ENCODE assay signal across 10 cellular contexts in genomic region chr19:7224205-7224833, GRCh38.
DNase-seq lines count a peak whose midpoint lies in the region; ATAC-seq, FAIRE-seq and TF ChIP-seq lines count a peak whose summit lies in the region.
"Had no signal": no experiment of that assay in that cellular context is flagged by ENCODE, and none has a peak within 500 bp of the region (broad histone marks: within the 10 kb centered on the region; RNA-seq: fewer than 3 reads in every experiment).

No MANE protein-coding gene starts in this region.

- H3K27ac ChIP-seq in astrocyte (ENCODE audit: low read depth, low read length) (no peak overlapping the region), hepatocyte (peak overlapping the region; percentile 27), rectal smooth muscle tissue (ENCODE audit: low read depth, low read length) (peak overlapping the region; percentile 72)
- H3K27ac ChIP-seq: VCaP had no signal

- peaks cover 6% of the 10 kb centered on the region for H3K27me3 Mint-ChIP-seq in astrocyte (ENCODE audit: low read depth, unreplicated experiment)

- H2AFZ ChIP-seq in astrocyte (ENCODE audit: low read depth, low read length) (peak overlapping the region; percentile 41), hepatocyte (no peak overlapping the region)

- H3K79me2 ChIP-seq in astrocyte (ENCODE audit: insufficient read depth, low read length), result no peaks in the 10 kb centered on the region
- peaks cover 78% of the 10 kb centered on the region for H3K79me2 ChIP-seq in hepatocyte

- H3K9ac ChIP-seq in astrocyte (ENCODE audit: low read length) (peak overlapping the region; percentile 23), rectal smooth muscle tissue (ENCODE audit: low read length) (no peak overlapping the region)

- H3K9me3 ChIP-seq in astrocyte (ENCODE audit: insufficient read depth, low read depth, low read length) (no peaks in the 10 kb centered on the region), hepatocyte (ENCODE audit: low read depth) (no peaks in the 10 kb centered on the region)

- H3K4me1 ChIP-seq in astrocyte (ENCODE audit: insufficient read depth, low read length), result no peaks in the 10 kb centered on the region
- peaks cover 7% of the 10 kb centered on the region for H3K4me1 ChIP-seq in hepatocyte (ENCODE audit: insufficient read depth)
- peaks cover 10% of the 10 kb centered on the region for H3K4me1 ChIP-seq in rectal smooth muscle tissue (ENCODE audit: control insufficient read depth, insufficient read depth, low read length)

- no peak for FAIRE-seq in astrocyte (lab: Jason Lieb, UNC)
- no peak for FAIRE-seq in RCC 7860 (lab: Jason Lieb, UNC)

- H4K20me1 ChIP-seq in astrocyte (ENCODE audit: insufficient read depth, low read length), result peaks cover 5% of the 10 kb centered on the region
- peaks cover 32% of the 10 kb centered on the region for H4K20me1 ChIP-seq in hepatocyte (ENCODE audit: insufficient read depth, poor library complexity, severe bottlenecking)

- no peaks in the 10 kb centered on the region for H3K36me3 Mint-ChIP-seq in astrocyte (ENCODE audit: low read depth, unreplicated experiment)
- H3K36me3 Mint-ChIP-seq: activated naive CD4-positive, alpha-beta T cell treated with anti-CD3 and anti-CD28 coated beads, Interleukin-2, amount 50 U/mL, for 72 hours had no signal

- H3K27me3 ChIP-seq in astrocyte (ENCODE audit: insufficient read depth, low read length) (no peaks in the 10 kb centered on the region), hepatocyte (no peaks in the 10 kb centered on the region), rectal smooth muscle tissue (ENCODE audit: control insufficient read depth, insufficient read depth, low read length) (no peaks in the 10 kb centered on the region)

- no peaks in the 10 kb centered on the region for H3K4me1 Mint-ChIP-seq in astrocyte (ENCODE audit: low read depth, unreplicated experiment)

- no peak overlapping the region for H3K27ac Mint-ChIP-seq in astrocyte (ENCODE audit: unreplicated experiment)
- H3K27ac Mint-ChIP-seq: activated naive CD4-positive, alpha-beta T cell treated with anti-CD3 and anti-CD28 coated beads, Interleukin-2, amount 50 U/mL, for 72 hours had no signal

- H3K36me3 ChIP-seq in astrocyte (ENCODE audit: insufficient read depth, low read length), result no peaks in the 10 kb centered on the region
- no peaks in the 10 kb centered on the region for H3K36me3 ChIP-seq in hepatocyte (replicated peaks; ENCODE audit: insufficient read depth, low read depth)
- H3K36me3 ChIP-seq in rectal smooth muscle tissue (ENCODE audit: control insufficient read depth, insufficient read depth, low read length), result no peaks in the 10 kb centered on the region

- H3K9me3 Mint-ChIP-seq in astrocyte (ENCODE audit: unreplicated experiment), result no peaks in the 10 kb centered on the region
- H3K9me3 Mint-ChIP-seq: activated naive CD4-positive, alpha-beta T cell treated with anti-CD3 and anti-CD28 coated beads, Interleukin-2, amount 50 U/mL, for 72 hours had no signal

- ATAC-seq in activated CD4-positive, CD25-positive, alpha-beta regulatory T cell treated with anti-CD3 and anti-CD28 coated beads, Interleukin-2, amount 50 U/mL, for 24 hours, result no peak
- ATAC-seq: activated naive CD4-positive, alpha-beta T cell treated with anti-CD3 and anti-CD28 coated beads, Interleukin-2, amount 50 U/mL, for 72 hours had no signal

- no peaks in the 10 kb centered on the region for H3K9me2 ChIP-seq in hepatocyte (replicated peaks; ENCODE audit: insufficient read depth)

- H3K4me2 ChIP-seq in astrocyte (ENCODE audit: low read length), result peak overlapping the region; percentile 72
- H3K4me2 ChIP-seq in hepatocyte, result peak overlapping the region; percentile 33

- no peak overlapping the region for H3K4me3 ChIP-seq in astrocyte (ENCODE audit: insufficient read depth, low read depth, low read length)
- H3K4me3 ChIP-seq in hepatocyte, result no peak overlapping the region
- peak overlapping the region; percentile 40 for H3K4me3 ChIP-seq in rectal smooth muscle tissue (ENCODE audit: low read length)

- TF ChIP-seq CTCF in astrocyte (IDR thresholded peaks at IDR 0.05; ENCODE audit: insufficient read depth, low read depth, low read length) (no peak), hepatocyte (IDR thresholded peaks at IDR 0.05; ENCODE audit: poor library complexity) (no peak)

- DNase-seq in DMS153 (lab: John Stamatoyannopoulos, UW), result peak; percentile 43
- peak; percentile 23 for DNase-seq in astrocyte (ENCODE audit: low read depth)
- DNase-seq in hepatocyte (ENCODE audit: low spot score), result no peak
- DNase-seq in NCI-H748 treated with DMSO at 0.1 percent for 48 hours (lab: John Stamatoyannopoulos, UW), result no peak
- DNase-seq in NCI-H446 treated with DMSO at 0.1 percent for 48 hours (lab: John Stamatoyannopoulos, UW), result no peak
- DNase-seq in RCC 7860 (ENCODE audit: low spot score), result no peak

- H3K4me3 Mint-ChIP-seq in astrocyte (ENCODE audit: unreplicated experiment), result no peak overlapping the region

- 70% methylated on average over 20 of the region's 20 CpGs for WGBS in hepatocyte (ENCODE audit: low lambda C conversion rate, missing lambda C conversion rate)

Comparison
In these comparisons a context has a peak if more than half of its experiments do, and no peak if none do; other contexts are left out.
1. DNase-seq: peak in DMS153 (single experiment) and astrocyte (single experiment); none in hepatocyte (single experiment), NCI-H748 treated with DMSO at 0.1 percent for 48 hours (single experiment), NCI-H446 treated with DMSO at 0.1 percent for 48 hours (single experiment) and RCC 7860 (single experiment).